Comparison of ENCODE assay signal across 22 cellular contexts in genomic region chr11:96275807-96276594, GRCh38.
DNase-seq lines count a peak whose midpoint lies in the region; ATAC-seq and TF ChIP-seq lines count a peak whose summit lies in the region.
"Had no signal": no experiment of that assay in that cellular context is flagged by ENCODE, and none has a peak within 500 bp of the region (broad histone marks: within the 10 kb centered on the region; RNA-seq: fewer than 3 reads in every experiment).

No MANE protein-coding gene starts in this region.

- no peak for DNase-seq in Caco-2
- DNase-seq in RWPE2 (ENCODE audit: low spot score) = no peak
- peak; percentile 47 for DNase-seq in fibroblast of the aortic adventitia (ENCODE audit: low read depth)
- no peak for DNase-seq in activated CD4-positive, alpha-beta T cell treated with anti-CD3 and anti-CD28 coated beads for 48 hours
- DNase-seq in OCI-M2 (lab: John Stamatoyannopoulos, UW; ENCODE audit: unreplicated experiment) = no peak
- DNase-seq: activated CD4-positive, alpha-beta T cell treated with anti-CD3 and anti-CD28 coated beads, Interleukin-2, amount 10 ng/mL, durations not matched to agents 24 days and 14 days; activated naive CD4-positive, alpha-beta T cell treated with anti-CD3 and anti-CD28 coated beads, Interleukin-2, amount 50 U/mL, for 16 hours; activated T-cell treated with anti-CD3 and anti-CD28 coated beads for 4 hours; effector CD8-positive, alpha-beta T cell; GF-D8; hippocampal formation; NCI-H1092; posterior cingulate gyrus; stimulated activated CD4-positive, alpha-beta T cell treated with anti-CD3 and anti-CD28 coated beads, Interleukin-4, amount 100 ng/mL, for 4 hours; stimulated activated CD8-positive, alpha-beta memory T cell treated with anti-CD3 and anti-CD28 coated beads, Interleukin-4, amount 100 ng/mL, for 48 hours had no signal

- peak overlapping the region; percentile 14 for H3K27ac Mint-ChIP-seq in Caco-2 (ENCODE audit: unreplicated experiment)
- H3K27ac Mint-ChIP-seq: activated CD4-positive, alpha-beta T cell treated with anti-CD3 and anti-CD28 coated beads, Interleukin-2, amount 10 ng/mL, durations not matched to agents 24 days and 14 days; GM23338 had no signal

- BruUV-seq in Caco-2 (replicated peaks; lab: Mats Ljungman, UMichigan) = no TSS peak

- H3K4me1 ChIP-seq in Caco-2 = peaks cover 57% of the 10 kb centered on the region
- peaks cover 55% of the 10 kb centered on the region for H3K4me1 ChIP-seq in RWPE2 (ENCODE audit: insufficient read depth, poor library complexity, severe bottlenecking)
- peaks cover 6% of the 10 kb centered on the region for H3K4me1 ChIP-seq in parathyroid adenoma

- H3K27me3 ChIP-seq in Caco-2 (replicated peaks; ENCODE audit: control insufficient read depth, insufficient read depth, low read length) = no peaks in the 10 kb centered on the region
- no peaks in the 10 kb centered on the region for H3K27me3 ChIP-seq in RWPE2 (ENCODE audit: insufficient read depth, poor library complexity, severe bottlenecking)
- H3K27me3 ChIP-seq in parathyroid adenoma (ENCODE audit: control insufficient read depth, insufficient read depth, low read length) = no peaks in the 10 kb centered on the region

- H3K4me3 ChIP-seq in Caco-2 (ENCODE audit: low read depth, low read length) (no peak overlapping the region), RWPE2 (ENCODE audit: severe bottlenecking) (no peak overlapping the region), fibroblast of the aortic adventitia (ENCODE audit: low read depth, low read length) (no peak overlapping the region), parathyroid adenoma (ENCODE audit: low read depth, low read length) (no peak overlapping the region)
- H3K4me3 ChIP-seq: GM23338, skin epidermis had no signal

- H3K27ac ChIP-seq in RWPE2 (ENCODE audit: poor library complexity, severe bottlenecking) = peak overlapping the region; percentile 22
- peak overlapping the region; percentile 25 for H3K27ac ChIP-seq in parathyroid adenoma
- H3K27ac ChIP-seq: HL-60, skin epidermis had no signal

- CTCF ChIA-PET in Caco-2 (lab: Charles Lee) = interaction anchor here (1.2 to 2.3 kb wide), 2 partner anchors 67 to 427 kb away, joined by 4 to 11 read pairs; partner anchors contain the start of gene MAML2

- no peak for TF ChIP-seq CTCF in Caco-2 (IDR thresholded peaks at IDR 0.05; ENCODE audit: insufficient read depth in 1 of 2, low read depth in 1 of 2, low read length in 1 of 2, severe bottlenecking in 1 of 2, unreplicated experiment in 1 of 2)
- TF ChIP-seq CTCF in RWPE2 (IDR thresholded peaks at IDR 0.05; ENCODE audit: poor library complexity, severe bottlenecking) = no peak
- TF ChIP-seq CTCF in fibroblast of the aortic adventitia (IDR thresholded peaks at IDR 0.05; ENCODE audit: insufficient read depth, low read length) = no peak
- TF ChIP-seq CTCF in parathyroid adenoma (IDR thresholded peaks at IDR 0.05) = no peak

- peak overlapping the region; percentile 5 for H2AFZ ChIP-seq in parathyroid adenoma
- H2AFZ ChIP-seq: GM23338 had no signal

- peaks cover 9% of the 10 kb centered on the region; the same call in 1 of the 2 replicates for H3K9me3 ChIP-seq in Caco-2
- no peaks in the 10 kb centered on the region for H3K9me3 ChIP-seq in RWPE2 (ENCODE audit: severe bottlenecking)
- H3K9me3 ChIP-seq in parathyroid adenoma (ENCODE audit: control insufficient read depth, low read length) = no peaks in the 10 kb centered on the region

- H3K36me3 ChIP-seq in Caco-2 (ENCODE audit: control insufficient read depth, insufficient read depth, low read length) = no peaks in the 10 kb centered on the region
- H3K36me3 ChIP-seq in RWPE2 (ENCODE audit: low read depth) = 0 out of 2 replicates have a peak, but pooled peaks cover 3% of the 10 kb centered on the region
- H3K36me3 ChIP-seq in parathyroid adenoma (ENCODE audit: control insufficient read depth, insufficient read depth, low read length) = no peaks in the 10 kb centered on the region

- peaks cover 14% of the 10 kb centered on the region for H3K9me3 Mint-ChIP-seq in Caco-2 (ENCODE audit: unreplicated experiment)

- H3K4me1 Mint-ChIP-seq in Caco-2 (ENCODE audit: low read depth, unreplicated experiment) = peaks cover 49% of the 10 kb centered on the region

- no peaks in the 10 kb centered on the region for H3K79me2 ChIP-seq in parathyroid adenoma

- no peaks in the 10 kb centered on the region for H3K27me3 Mint-ChIP-seq in Caco-2 (ENCODE audit: insufficient read depth, unreplicated experiment)
- H3K27me3 Mint-ChIP-seq: activated CD4-positive, alpha-beta T cell treated with anti-CD3 and anti-CD28 coated beads, Interleukin-2, amount 10 ng/mL, durations not matched to agents 24 days and 14 days had no signal

- H3K9ac ChIP-seq in parathyroid adenoma = no peak overlapping the region

- H3K4me2 ChIP-seq in parathyroid adenoma (ENCODE audit: low read length) = no peak overlapping the region
- H3K4me2 ChIP-seq: GM23338 had no signal

- no peak overlapping the region for H3K4me3 Mint-ChIP-seq in Caco-2 (ENCODE audit: unreplicated experiment)
- H3K4me3 Mint-ChIP-seq: activated CD4-positive, alpha-beta T cell treated with anti-CD3 and anti-CD28 coated beads, Interleukin-2, amount 10 ng/mL, durations not matched to agents 24 days and 14 days; GM23338 had no signal

- intact Hi-C loops in Caco-2 (cut with micrococcal nuclease; ENCODE audit: unreplicated experiment) = no loop called here

- H3K36me3 Mint-ChIP-seq in Caco-2 (ENCODE audit: insufficient read depth, unreplicated experiment) = peaks cover 20% of the 10 kb centered on the region

- ATAC-seq in RWPE2 (ENCODE audit: low read depth) = no peak
- no peak for ATAC-seq in HG02763 (IDR thresholded peaks at IDR 0.05; ENCODE audit: unreplicated experiment)
- ATAC-seq in GM19324 (IDR thresholded peaks at IDR 0.05; ENCODE audit: low FRiP score, unreplicated experiment) = no peak
- ATAC-seq: GM23338, Panc1 had no signal

- POLR2A ChIA-PET in Caco-2 (lab: Charles Lee) = no interaction called here
